Comparison of ENCODE assay signal across 8 cellular contexts in the genomic region with DNA sequence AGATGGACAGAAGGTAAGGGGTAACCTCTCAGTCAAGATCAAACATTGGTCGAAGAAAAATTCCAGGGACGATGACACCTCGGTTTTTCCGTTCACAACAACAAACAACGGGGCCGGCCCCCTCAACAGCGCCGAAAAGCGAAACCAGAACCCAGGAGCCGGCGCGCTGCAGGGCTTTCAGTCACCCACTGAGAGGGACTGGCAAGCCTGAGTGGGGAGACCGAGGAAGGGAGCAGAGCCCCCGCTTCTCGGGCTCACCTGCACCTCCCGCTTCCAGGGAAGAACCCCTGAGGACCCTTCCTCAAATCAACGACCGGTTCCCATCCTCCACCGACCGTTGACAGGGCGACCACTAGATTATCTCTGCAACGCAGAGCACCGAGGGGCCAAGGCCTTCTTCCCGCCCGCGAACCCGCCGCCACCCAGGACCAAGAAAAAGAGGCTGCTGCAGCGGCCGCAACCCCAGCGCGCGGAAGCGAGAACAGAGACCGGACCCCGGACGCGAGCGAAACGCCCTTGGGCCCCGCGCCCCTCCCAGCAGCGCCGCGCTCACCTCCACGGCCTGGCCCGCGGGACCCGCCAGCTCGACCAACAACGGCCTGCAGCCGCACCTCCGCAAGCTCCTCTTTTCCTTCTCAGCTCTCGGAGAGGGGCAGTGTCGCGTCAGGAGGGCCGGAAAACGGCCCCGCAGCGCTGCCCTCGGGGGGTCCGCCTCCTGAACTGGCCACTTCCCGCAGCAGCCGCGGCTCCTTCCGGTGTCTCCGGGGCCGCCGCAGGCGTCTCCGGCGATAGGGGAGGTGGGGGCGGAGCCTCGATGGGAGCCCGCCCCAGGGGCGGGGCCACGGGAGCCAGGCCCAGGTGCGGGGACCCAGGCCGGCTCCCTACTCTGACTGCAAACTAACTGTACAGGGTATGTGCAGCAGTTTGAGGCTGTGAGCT. TPM values are rescaled to one million over a fixed set of nuclear protein-coding genes. Genes with fewer than 3 reads are reported as not detected.
DNase-seq lines count a peak whose midpoint lies in the region; ATAC-seq, FAIRE-seq and TF ChIP-seq lines count a peak whose summit lies in the region.

A gene (minus strand): TSS at position 763 of the 939 bp plus-strand sequence. CDS start 18,155 bp downstream, outside the sequence.

- H3K9me3 ChIP-seq in HepG2 (ENCODE audit: low read length), result no peaks in the 10 kb centered on the region

- peaks cover 29% of the 10 kb centered on the region for H3K4me1 ChIP-seq in HepG2 (ENCODE audit: insufficient read depth, low read length)

- H3K4me3 Mint-ChIP-seq in dendritic cell treated with granulocyte-macrophage colony-stimulating factor and Interleukin-4, amounts not matched to agents 40 ng/mL and 50 ng/mL, for 4 days, result peak within 1 kb of the TSS; percentile 95

- TF ChIP-seq EP300 in HepG2 (IDR thresholded peaks at IDR 0.05; ENCODE audit: low read depth in 2 of 2, low read length in 2 of 2) (no peak), HepG2 (CRISPR knock-in tag; IDR thresholded peaks at IDR 0.05; ENCODE audit: borderline replicate concordance) (no peak)

- no peak for DNase-seq in BJ (ENCODE audit: low read depth)
- DNase-seq in NCI-H69 (lab: John Stamatoyannopoulos, UW), result peak; percentile 92
- peak; percentile 89 for DNase-seq in activated CD4-positive, alpha-beta T cell treated with anti-CD3 and anti-CD28 coated beads, Interleukin-2, amount 50 U/mL, for 1 hour
- DNase-seq in HepG2 (ENCODE audit: low spot score), result peak; percentile 72
- DNase-seq in stimulated activated CD4-positive, alpha-beta T cell treated with anti-CD3 and anti-CD28 coated beads, Interleukin-4, amount 100 ng/mL, for 24 hours, result peak; percentile 89

- H3K27me3 Mint-ChIP-seq in dendritic cell treated with granulocyte-macrophage colony-stimulating factor and Interleukin-4, amounts not matched to agents 40 ng/mL and 50 ng/mL, for 4 days, result no peaks in the 10 kb centered on the region

- peak within 1 kb of the TSS; percentile 91 for H3K27ac ChIP-seq in HepG2 (ENCODE audit: extremely low read length, insufficient read depth, low read length)

- intact Hi-C loops in dendritic cell treated with granulocyte-macrophage colony-stimulating factor and Interleukin-4, amounts not matched to agents 40 ng/mL and 50 ng/mL, for 4 days (cut with micrococcal nuclease), result loop anchor here (1.0 to 5.0 kb wide), 2 partner anchors 20 to 77 kb away; a partner anchor contains a TSS
- intact Hi-C loops in HepG2 (cut with micrococcal nuclease; ENCODE audit: unreplicated experiment), result loop anchor here (2.0 to 5.0 kb wide), 3 partner anchors 37 to 128 kb away; a partner anchor contains a TSS

- TF ChIP-seq CTCF in BJ (IDR thresholded peaks at IDR 0.05; ENCODE audit: insufficient read depth, low read depth, low read length) (no peak), HepG2 (CRISPR knock-in tag; IDR thresholded peaks at IDR 0.05) (0 out of 2 replicates have a peak, but pooled peaks have one; percentile 10)

- ATAC-seq in HG03432 (IDR thresholded peaks at IDR 0.05; ENCODE audit: unreplicated experiment) (peak; percentile 98), HepG2 (peak; percentile 96)

- H3K9me3 Mint-ChIP-seq in dendritic cell treated with granulocyte-macrophage colony-stimulating factor and Interleukin-4, amounts not matched to agents 40 ng/mL and 50 ng/mL, for 4 days, result no peaks in the 10 kb centered on the region

- H3K27me3 ChIP-seq in BJ (ENCODE audit: control insufficient read depth, insufficient read depth, low read length) (no peaks in the 10 kb centered on the region), HepG2 (ENCODE audit: control insufficient read depth in 1 of 2, insufficient read depth in 2 of 2, low read length in 2 of 2) (no peaks in the 10 kb centered on the region; a peak in 1 of 5 replicates)

- H3K9ac ChIP-seq in HepG2 (ENCODE audit: insufficient read depth, low read depth, low read length), result peak within 1 kb of the TSS; percentile 82

- no peaks in the 10 kb centered on the region for H3K36me3 ChIP-seq in BJ (ENCODE audit: control insufficient read depth, insufficient read depth, low read length)
- no peaks in the 10 kb centered on the region for H3K36me3 ChIP-seq in HepG2 (replicated peaks in 1 of 2; ENCODE audit: control insufficient read depth in 1 of 2, insufficient read depth in 2 of 2, low read length in 2 of 2)

- H3K79me2 ChIP-seq in HepG2 (ENCODE audit: insufficient read depth, low read length), result peaks cover 46% of the 10 kb centered on the region

- H3K36me3 Mint-ChIP-seq in dendritic cell treated with granulocyte-macrophage colony-stimulating factor and Interleukin-4, amounts not matched to agents 40 ng/mL and 50 ng/mL, for 4 days (ENCODE audit: low read depth), result peaks cover 13% of the 10 kb centered on the region

- 0% methylated on average over 9 of the region's 79 CpGs for WGBS in HepG2 (ENCODE audit: low lambda C conversion rate)

- CTCF ChIA-PET in BJ (lab: Yijun Ruan, JAX), result interaction anchor here (0.6 kb wide), 1 partner anchor 18 kb away, joined by 3 read pairs; no protein-coding TSS in a partner anchor
- CTCF ChIA-PET in HepG2 (lab: Yijun Ruan, JAX; ENCODE audit: low intra/inter-chr PET ratio, low total read pairs), result no interaction called here

- TF ChIP-seq POLR2A in GM19193 (IDR thresholded peaks at IDR 0.05; ENCODE audit: extremely low read depth, insufficient read depth, insufficient read length) (peak; percentile 77), HepG2 (IDR thresholded peaks at IDR 0.05; ENCODE audit: insufficient read depth in 1 of 2, low read depth in 2 of 2, low read length in 2 of 2) (peak; percentile 75 to 85)

- POLR2A ChIA-PET in BJ (lab: Charles Lee) (no interaction called here), HepG2 (lab: Yijun Ruan, JAX) (interaction anchor here (1.0 to 2.1 kb wide), 4 partner anchors 20 to 245 kb away, joined by 3 to 5 read pairs (median 4); a partner anchor contains a TSS)

- H4K20me1 ChIP-seq in HepG2 (ENCODE audit: insufficient read depth, low read length), result peaks cover 22% of the 10 kb centered on the region; the same call in 1 of the 2 replicates

- H2AFZ ChIP-seq in HepG2 (ENCODE audit: low read length), result peak within 1 kb of the TSS; percentile 75

- H3K4me2 ChIP-seq in HepG2 (ENCODE audit: low read depth, low read length), result peak within 1 kb of the TSS; percentile 67

- peak; percentile 60 for FAIRE-seq in HepG2 (lab: Jason Lieb, UNC)

- in situ Hi-C loops in HepG2 (cut with HindIII; ENCODE audit: extremely low pct_ligation_motif_present, low pct_unique_long_range_greater_than_20kb), result no loop called here

- peak within 1 kb of the TSS; percentile 94 for H3K27ac Mint-ChIP-seq in dendritic cell treated with granulocyte-macrophage colony-stimulating factor and Interleukin-4, amounts not matched to agents 40 ng/mL and 50 ng/mL, for 4 days

- no TSS peak for BruUV-seq in HepG2 (replicated peaks; lab: Mats Ljungman, UMichigan)

- peaks cover 32% of the 10 kb centered on the region for H3K4me1 Mint-ChIP-seq in dendritic cell treated with granulocyte-macrophage colony-stimulating factor and Interleukin-4, amounts not matched to agents 40 ng/mL and 50 ng/mL, for 4 days (ENCODE audit: low read depth)

- peak within 1 kb of the TSS; percentile 93 for H3K4me3 ChIP-seq in BJ (ENCODE audit: low read depth, low read length)
- H3K4me3 ChIP-seq in HepG2 (replicated peaks in 1 of 3; ENCODE audit: insufficient read depth in 1 of 3, low read depth in 2 of 3, low read length in 3 of 3), result peak within 1 kb of the TSS; percentile 92 to 95 (median 94)

- no peak for TF ChIP-seq RAD21 in HepG2 (CRISPR knock-in tag; IDR thresholded peaks at IDR 0.05)

TF ChIP-seq in HepG2, 621 proteins besides CTCF, POLR2A, EP300 and RAD21 (continues in another document):
- TF ChIP-seq ZNF263 (CRISPR knock-in tag; IDR thresholded peaks at IDR 0.05), result 0 out of 2 replicates have a peak, but pooled peaks have one; percentile 56

RNA-seq across cellular contexts. Expression of the gene that starts here (rescaled TPM):
- 31.3 and 44.2 TPM in 2 replicates for polyA plus RNA-seq in BJ (2011; rRNA removed)
- polyA minus RNA-seq in BJ (2011; rRNA and poly(A)+ RNA removed), result 21.2 and 22.2 TPM in 2 replicates
- total RNA-seq in HepG2 (2016; rRNA removed; fragmentation: Illumina TruSeq; extraction: Trizol), result 48.2 and 49.1 TPM in 2 replicates
- 18.9 and 21.1 TPM in 2 replicates for total RNA-seq in HepG2 (2016; cell fraction: cytosol; rRNA removed; fragmentation: Illumina TruSeq; extraction: Trizol; ENCODE audit: low read depth)
- total RNA-seq in HepG2 (2016; cell fraction: insoluble cytoplasmic fraction; rRNA removed; fragmentation: Illumina TruSeq; extraction: Trizol), result 49.8 and 50.1 TPM in 2 replicates
- 22.6 and 24.4 TPM in 2 replicates for total RNA-seq in HepG2 (2016; cell fraction: membrane; rRNA removed; fragmentation: Illumina TruSeq; extraction: Trizol)
- 58.4 and 60.0 TPM in 2 replicates for total RNA-seq in HepG2 (2016; cell fraction: nucleus; rRNA removed; fragmentation: Illumina TruSeq; extraction: Trizol)
- 25.3 and 32.0 TPM in 2 replicates for polyA plus RNA-seq in HepG2 (2011; rRNA removed)
- 10.5 and 15.8 TPM in 2 replicates for polyA plus RNA-seq in HepG2 (2011; cell fraction: cytosol; rRNA removed)
- polyA plus RNA-seq in HepG2 (2011; cell fraction: nucleus; rRNA removed), result 20.5 and 27.5 TPM in 2 replicates
- 20.1 and 26.8 TPM in 2 replicates for polyA plus RNA-seq in HepG2 (2012)
- 3.2 TPM in 2 replicates for polyA plus RNA-seq in HepG2 (2016; cell fraction: cytosol; fragmentation: Illumina TruSeq; extraction: Trizol; ENCODE audit: low read depth)
- polyA plus RNA-seq in HepG2 (2016; cell fraction: insoluble cytoplasmic fraction; fragmentation: Illumina TruSeq; extraction: Trizol; ENCODE audit: low read depth), result 30.4 and 32.4 TPM in 2 replicates
- polyA plus RNA-seq in HepG2 (2016; cell fraction: membrane; fragmentation: Illumina TruSeq; extraction: Trizol; ENCODE audit: low read depth), result 9.2 and 9.6 TPM in 2 replicates
- polyA plus RNA-seq in HepG2 (2016; cell fraction: nucleus; fragmentation: Illumina TruSeq; extraction: Trizol; ENCODE audit: insufficient read depth, low read depth), result 54.1 and 58.5 TPM in 2 replicates
- 13.4 and 24.4 TPM in 2 replicates for polyA minus RNA-seq in HepG2 (2011; rRNA and poly(A)+ RNA removed; ENCODE audit: low replicate concordance)
- polyA minus RNA-seq in HepG2 (2011; cell fraction: cytosol; rRNA and poly(A)+ RNA removed), result 18.6 and 24.6 TPM in 2 replicates
- polyA minus RNA-seq in HepG2 (2011; cell fraction: nucleus; rRNA and poly(A)+ RNA removed), result 92.7 and 102 TPM in 2 replicates
